ENCODE assay signal across 8 cellular contexts in genomic region chr10:26438534-26439269, GRCh38. TPM values are rescaled to one million over a fixed set of nuclear protein-coding genes. Genes with fewer than 3 reads are reported as not detected.
A peak's percentile ranks its signal among the peaks of the same experiment; 100 is the strongest.
DNase-seq lines count a peak whose midpoint lies in the region; ATAC-seq, FAIRE-seq and TF ChIP-seq lines count a peak whose summit lies in the region.

No MANE protein-coding gene starts in this region.

- ATAC-seq in HG02884 (IDR thresholded peaks at IDR 0.05; ENCODE audit: unreplicated experiment), result peak; percentile 46

- H3K27ac ChIP-seq in adipose tissue (ENCODE audit: low read depth, low read length), result peak overlapping the region; percentile 88
- peak overlapping the region; percentile 71 for H3K27ac ChIP-seq in layer of hippocampus (ENCODE audit: low read depth, low read length)

- peak; percentile 32 for DNase-seq in stimulated activated CD8-positive, alpha-beta memory T cell treated with anti-CD3 and anti-CD28 coated beads, Interleukin-15, amount 100 ng/mL, for 1 hour (ENCODE audit: low read depth)
- DNase-seq in D721Med (ENCODE audit: insufficient read length, low spot score) (no peak), DMS153 (lab: John Stamatoyannopoulos, UW) (no peak)

- H3K27ac Mint-ChIP-seq in T-helper 1 cell treated with Interleukin-12 subunit alpha and Interleukin-12 subunit beta and Interleukin-4 antibody, amounts not matched to agents 30 μg/mL and 1 μg/mL, for 36 hours, result peak overlapping the region; percentile 85

- no peak for TF ChIP-seq CTCF in D721Med (IDR thresholded peaks at IDR 0.05; ENCODE audit: insufficient read depth, missing control alignments)

- no peaks in the 10 kb centered on the region for H3K27me3 Mint-ChIP-seq in T-helper 1 cell treated with Interleukin-12 subunit alpha and Interleukin-12 subunit beta and Interleukin-4 antibody, amounts not matched to agents 30 μg/mL and 1 μg/mL, for 36 hours (ENCODE audit: low read depth)

- TF ChIP-seq POLR2A in GM15510 (IDR thresholded peaks at IDR 0.05; ENCODE audit: borderline replicate concordance, extremely low read depth, insufficient read length), result peak; percentile 41

- 1% methylated on average over 45 to 57 of the region's 57 CpGs for WGBS in adipose tissue, 3 donors

- no peak for FAIRE-seq in D721Med (lab: Jason Lieb, UNC)

- H3K27me3 ChIP-seq in layer of hippocampus (ENCODE audit: control insufficient read depth, insufficient read depth, low read length), result peaks cover 6% of the 10 kb centered on the region

- H3K9me3 Mint-ChIP-seq in T-helper 1 cell treated with Interleukin-12 subunit alpha and Interleukin-12 subunit beta and Interleukin-4 antibody, amounts not matched to agents 30 μg/mL and 1 μg/mL, for 36 hours, result no peaks in the 10 kb centered on the region

- peaks cover 5% of the 10 kb centered on the region for H3K36me3 Mint-ChIP-seq in T-helper 1 cell treated with Interleukin-12 subunit alpha and Interleukin-12 subunit beta and Interleukin-4 antibody, amounts not matched to agents 30 μg/mL and 1 μg/mL, for 36 hours (ENCODE audit: low read depth)

- H3K4me3 Mint-ChIP-seq in T-helper 1 cell treated with Interleukin-12 subunit alpha and Interleukin-12 subunit beta and Interleukin-4 antibody, amounts not matched to agents 30 μg/mL and 1 μg/mL, for 36 hours, result peak overlapping the region; percentile 89

- H3K4me1 Mint-ChIP-seq in T-helper 1 cell treated with Interleukin-12 subunit alpha and Interleukin-12 subunit beta and Interleukin-4 antibody, amounts not matched to agents 30 μg/mL and 1 μg/mL, for 36 hours (ENCODE audit: low read depth), result peaks cover 31% of the 10 kb centered on the region

RNA-seq across cellular contexts. Expression of gene APBB1IP, which starts 0.6 kb away (rescaled TPM):
- polyA plus RNA-seq in adipose tissue, result 10 to 100 TPM in 2 of 3 donors, 1 to 10 TPM in 1; 4.2 to 47.6 (median 24.3) TPM
